In the genomic region with DNA sequence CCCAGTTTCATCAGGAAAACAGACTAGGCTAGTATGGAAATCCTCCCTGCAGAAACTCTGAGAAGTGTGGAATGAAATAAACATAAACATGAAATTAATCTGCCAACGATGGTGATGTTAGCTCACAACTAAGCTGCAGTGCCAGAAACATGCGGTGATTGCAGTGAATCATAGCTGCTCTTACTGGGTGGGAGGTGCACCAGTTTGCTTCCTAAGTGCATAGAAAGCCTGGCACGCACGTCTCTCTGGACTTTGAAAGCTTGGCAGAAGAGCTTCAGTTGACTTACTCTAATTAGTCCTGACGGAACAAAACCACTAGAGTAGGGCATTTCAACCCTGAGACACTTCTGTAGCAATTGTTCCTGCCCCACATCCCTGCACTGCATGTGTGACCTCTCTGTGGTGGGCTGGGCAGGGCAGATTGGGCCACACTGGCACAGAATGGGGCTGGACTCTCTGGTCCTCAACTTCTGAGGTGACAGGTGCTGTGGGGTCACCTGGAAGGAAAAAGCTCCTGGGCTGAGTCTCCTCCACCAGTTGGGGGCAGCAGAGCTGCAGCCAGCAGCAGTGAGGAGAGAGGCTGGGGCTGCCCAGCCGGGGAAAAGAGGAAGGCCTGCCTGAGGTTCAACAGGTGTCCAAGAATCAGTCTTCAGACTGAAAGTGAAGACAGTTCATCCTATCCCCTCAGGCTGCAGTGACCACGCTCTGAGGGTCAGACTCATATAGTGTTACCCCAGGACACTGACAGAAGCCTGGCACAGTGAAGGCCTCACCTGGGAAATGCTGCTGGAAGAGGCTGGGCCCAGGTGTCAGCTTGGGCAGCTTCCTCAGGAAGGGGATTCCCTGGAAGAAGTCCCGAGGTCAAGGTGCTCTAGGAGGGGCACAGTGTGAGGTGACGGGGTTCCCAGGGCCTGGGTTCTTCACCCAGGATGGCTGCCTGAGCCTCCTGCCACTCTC, we compare ENCODE assay signal across 9 cellular contexts. TPM values are rescaled to one million over a fixed set of nuclear protein-coding genes. Genes with fewer than 3 reads are reported as not detected.
DNase-seq lines count a peak whose midpoint lies in the region; ATAC-seq lines count a peak whose summit lies in the region.
"Had no signal": no experiment of that assay in that cellular context is flagged by ENCODE, and none has a peak within 500 bp of the region (broad histone marks: within the 10 kb centered on the region; RNA-seq: fewer than 3 reads in every experiment).

No MANE protein-coding gene starts in this region.

- H3K36me3 Mint-ChIP-seq in activated CD4-positive, alpha-beta T cell treated with anti-CD3 and anti-CD28 coated beads, Interleukin-2, amount 10 ng/mL, durations not matched to agents 24 days and 14 days (ENCODE audit: low read depth), result no peaks in the 10 kb centered on the region
- H3K36me3 Mint-ChIP-seq: activated naive CD8-positive, alpha-beta T cell had no signal

- no peak overlapping the region for H3K27ac Mint-ChIP-seq in activated CD4-positive, alpha-beta T cell treated with anti-CD3 and anti-CD28 coated beads, Interleukin-2, amount 10 ng/mL, durations not matched to agents 24 days and 14 days
- H3K27ac Mint-ChIP-seq: activated naive CD8-positive, alpha-beta T cell had no signal

- H3K27me3 Mint-ChIP-seq in activated CD4-positive, alpha-beta T cell treated with anti-CD3 and anti-CD28 coated beads, Interleukin-2, amount 10 ng/mL, durations not matched to agents 24 days and 14 days, result no peaks in the 10 kb centered on the region
- H3K27me3 Mint-ChIP-seq: activated naive CD8-positive, alpha-beta T cell had no signal

- H3K4me3 Mint-ChIP-seq in activated CD4-positive, alpha-beta T cell treated with anti-CD3 and anti-CD28 coated beads, Interleukin-2, amount 10 ng/mL, durations not matched to agents 24 days and 14 days, result no peak overlapping the region
- H3K4me3 Mint-ChIP-seq: activated naive CD8-positive, alpha-beta T cell had no signal

- ATAC-seq in HG03342 (IDR thresholded peaks at IDR 0.05; ENCODE audit: unreplicated experiment), result no peak
- no peak for ATAC-seq in GM18907 (IDR thresholded peaks at IDR 0.05; ENCODE audit: unreplicated experiment)
- no peak for ATAC-seq in HG03045 (IDR thresholded peaks at IDR 0.05; ENCODE audit: unreplicated experiment)

- intact Hi-C loops in activated CD4-positive, alpha-beta T cell treated with anti-CD3 and anti-CD28 coated beads, Interleukin-2, amount 10 ng/mL, durations not matched to agents 24 days and 14 days (cut with micrococcal nuclease), result no loop called here

- H3K9me3 Mint-ChIP-seq in activated CD4-positive, alpha-beta T cell treated with anti-CD3 and anti-CD28 coated beads, Interleukin-2, amount 10 ng/mL, durations not matched to agents 24 days and 14 days, result no peaks in the 10 kb centered on the region

- no peaks in the 10 kb centered on the region for H3K4me1 Mint-ChIP-seq in activated CD4-positive, alpha-beta T cell treated with anti-CD3 and anti-CD28 coated beads, Interleukin-2, amount 10 ng/mL, durations not matched to agents 24 days and 14 days

- peak; percentile 68 for DNase-seq in activated CD4-positive, alpha-beta T cell treated with anti-CD3 and anti-CD28 coated beads, Interleukin-2, amount 10 ng/mL, durations not matched to agents 24 days and 14 days
- DNase-seq in activated CD4-positive, alpha-beta T cell treated with anti-CD3 and anti-CD28 coated beads, Interleukin-2, amount 50 U/mL, for 1 hour, result no peak
- DNase-seq in HuH-7 (ENCODE audit: low spot score) (peak; percentile 32), amniotic stem cell (lab: John Stamatoyannopoulos, UW) (peak; percentile 62), mesenteric fat pad (ENCODE audit: low spot score) (peak; percentile 47)

RNA-seq across cellular contexts. Expression of gene GGTLC2, which starts 40.5 kb away (rescaled TPM):
- not detected in 2 replicates for total RNA-seq in activated CD4-positive, alpha-beta T cell treated with anti-CD3 and anti-CD28 coated beads, Interleukin-2, amount 10 ng/mL, durations not matched to agents 24 days and 14 days
- not detected for total RNA-seq in mesenteric fat pad
